In the genomic region with DNA sequence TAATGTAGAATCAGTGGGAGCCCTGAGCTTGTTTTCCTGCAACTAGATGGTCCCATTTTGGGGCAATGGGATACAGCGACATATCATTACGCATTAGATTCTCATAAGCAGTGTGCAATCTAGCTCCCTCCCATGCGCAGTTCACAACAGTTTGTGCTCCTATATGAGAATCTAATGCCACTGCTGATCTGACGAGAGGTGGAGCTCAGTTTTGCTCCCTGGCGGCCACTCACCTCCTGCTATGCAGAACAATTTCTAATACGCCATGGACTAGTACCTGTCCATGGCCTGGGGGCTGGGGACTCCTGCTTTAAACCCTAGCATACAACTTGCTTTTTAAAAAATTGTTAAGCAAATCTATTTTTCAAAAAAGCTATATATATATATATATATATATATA, we compare ENCODE assay signal across 29 cellular contexts.
"Had no signal": no experiment of that assay in that cellular context is flagged by ENCODE, and none has a peak within 500 bp of the region (broad histone marks: within the 10 kb centered on the region; RNA-seq: fewer than 3 reads in every experiment).

No MANE protein-coding gene starts in this region.

- DNase-seq: activated CD4-positive, alpha-beta T cell treated with anti-CD3 and anti-CD28 coated beads, Interleukin-2, amount 10 ng/mL, durations not matched to agents 24 days and 14 days; activated CD4-positive, alpha-beta T cell treated with anti-CD3 and anti-CD28 coated beads, Interleukin-2, amount 50 U/mL, for 4 hours; activated CD8-positive, alpha-beta T cell treated with anti-CD3 and anti-CD28 coated beads for 36 hours; activated effector memory CD4-positive, alpha-beta T cell treated with anti-CD3 and anti-CD28 coated beads, Interleukin-2, amount 50 U/mL, for 16 hours; activated naive CD4-positive, alpha-beta T cell; activated naive CD4-positive, alpha-beta T cell treated with anti-CD3 and anti-CD28 coated beads, Interleukin-2, amount 50 U/mL, for 16 hours; activated naive CD8-positive, alpha-beta T cell treated with anti-CD3 and anti-CD28 coated beads for 36 hours; activated T-cell treated with anti-CD3 and anti-CD28 coated beads, Interleukin-2, amount 50 U/mL, for 1 hour; activated T-cell treated with anti-CD3 and anti-CD28 coated beads, Interleukin-2, amount 50 U/mL, for 72 hours; amniotic stem cell; aorta; brain microvascular endothelial cell; NCI-H1092 treated with DMSO at 0.1 percent for 48 hours; NCI-H1694; NCI-H1930; NCI-H2081 treated with DMSO at 0.1 percent for 48 hours; NCI-H226; NCI-H446 treated with DMSO at 0.1 percent for 48 hours; NCI-H524; NCI-H69; NK-92 treated with Interleukin-12 subunit alpha and Interleukin-12 subunit beta, amount 100 ng/mL, for 24 hours; PC-9; SW 1271; T-helper 1 cell; T1000 had no signal

- ATAC-seq: activated CD8-positive, alpha-beta T cell treated with anti-CD3 and anti-CD28 coated beads for 36 hours; activated T-cell treated with anti-CD3 and anti-CD28 coated beads, Interleukin-2, amount 50 U/mL, for 72 hours; activated T-helper 17 cell treated with anti-CD3 and anti-CD28 coated beads, Interleukin-2, amount 50 U/mL, for 72 hours; Right ventricle myocardium inferior had no signal

- H3K4me3 ChIP-seq: PC-9 had no signal

- H3K36me3 ChIP-seq: brain microvascular endothelial cell had no signal

- H3K27me3 ChIP-seq: brain microvascular endothelial cell had no signal

- H3K27ac ChIP-seq: brain microvascular endothelial cell, KMS-11, PC-9, RWPE1 had no signal
